Comparison of ENCODE assay signal across 1 cellular context in genomic region chr2:224175010-224175409, GRCh38.
TF ChIP-seq lines count a peak whose summit lies in the region.

No MANE protein-coding gene starts in this region.

TF ChIP-seq in K562, 482 proteins besides CTCF, POLR2A, EP300 and RAD21 (continued from another document):
- TF ChIP-seq, protein P1, sequence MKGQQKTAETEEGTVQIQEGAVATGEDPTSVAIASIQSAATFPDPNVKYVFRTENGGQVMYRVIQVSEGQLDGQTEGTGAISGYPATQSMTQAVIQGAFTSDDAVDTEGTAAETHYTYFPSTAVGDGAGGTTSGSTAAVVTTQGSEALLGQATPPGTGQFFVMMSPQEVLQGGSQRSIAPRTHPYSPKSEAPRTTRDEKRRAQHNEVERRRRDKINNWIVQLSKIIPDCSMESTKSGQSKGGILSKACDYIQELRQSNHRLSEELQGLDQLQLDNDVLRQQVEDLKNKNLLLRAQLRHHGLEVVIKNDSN (CRISPR knock-in tag; IDR thresholded peaks at IDR 0.05) = 0 out of 2 replicates have a peak, but pooled peaks have one; percentile 22
- TF ChIP-seq NFYB (IDR thresholded peaks at IDR 0.05; ENCODE audit: extremely low read depth, insufficient read length) = peak; percentile 80
